25 cellular contexts compared by ENCODE assay signal in the genomic region with DNA sequence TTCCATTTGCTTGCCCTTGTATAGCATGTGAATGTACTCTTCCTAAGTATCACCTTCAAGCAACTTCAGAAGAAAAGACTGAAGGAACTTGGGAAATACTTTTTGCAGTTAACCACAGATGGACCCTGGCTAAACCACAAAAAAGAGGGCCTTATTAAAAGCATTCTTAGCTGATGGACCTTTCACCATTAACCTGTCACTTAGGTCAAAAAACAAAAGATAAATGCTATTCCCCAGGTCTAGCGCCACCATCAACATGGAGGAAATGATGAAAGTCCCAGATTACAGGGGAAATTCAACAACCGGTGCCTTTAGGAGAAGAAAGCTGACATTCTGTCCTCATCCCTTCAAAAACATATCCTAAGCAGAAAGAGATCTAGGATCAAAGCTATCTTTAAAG. TPM values are rescaled to one million over a fixed set of nuclear protein-coding genes. Genes with fewer than 3 reads are reported as not detected.
DNase-seq lines count a peak whose midpoint lies in the region; ATAC-seq, FAIRE-seq and TF ChIP-seq lines count a peak whose summit lies in the region.
"Had no signal": no experiment of that assay in that cellular context is flagged by ENCODE, and none has a peak within 500 bp of the region (broad histone marks: within the 10 kb centered on the region; RNA-seq: fewer than 3 reads in every experiment).

No MANE protein-coding gene starts in this region.

- H3K9me2 ChIP-seq in SK-N-SH = no peaks in the 10 kb centered on the region
- H3K9me2 ChIP-seq in OCI-LY1 (ENCODE audit: low read depth, low read length) = no peaks in the 10 kb centered on the region

- in situ Hi-C loops in GM12878 (cut with MboI) = no loop called here

- 87% methylated on average over 2 of the region's 2 CpGs for WGBS in SK-N-SH (ENCODE audit: low lambda C conversion rate)
- WGBS in GM12878 (ENCODE audit: insufficient coverage, insufficient replicate concordance, low lambda C conversion rate, missing lambda C conversion rate) = 77% methylated on average over 2 of the region's 2 CpGs
- 47 to 63% methylated on average over 2 of the region's 2 CpGs for WGBS in upper lobe of left lung, 2 donors

- BruUV-seq in GM12878 (replicated peaks; lab: Mats Ljungman, UMichigan) = no TSS peak

- H3K4me2 ChIP-seq in SK-N-SH (no peak overlapping the region), OCI-LY1 (ENCODE audit: low read length) (no peak overlapping the region), GM12878 (ENCODE audit: control insufficient read depth, insufficient read depth) (peak overlapping the region; percentile 5; the same call in 1 of the 2 replicates)

- H3K9me3 ChIP-seq in SK-N-SH (no peaks in the 10 kb centered on the region), OCI-LY1 (ENCODE audit: low read length) (no peaks in the 10 kb centered on the region), GM12878 (replicated peaks; ENCODE audit: control insufficient read depth, insufficient read depth, low read length) (no peaks in the 10 kb centered on the region; the same call in 2 of the 3 replicates), upper lobe of left lung (peaks cover 0 to 9% (median 6%) of the 10 kb centered on the region in 4 donors)
- H3K9me3 ChIP-seq: BE2C had no signal

- no peaks in the 10 kb centered on the region for H3K79me2 ChIP-seq in SK-N-SH (ENCODE audit: insufficient read depth)
- no peaks in the 10 kb centered on the region for H3K79me2 ChIP-seq in OCI-LY1 (ENCODE audit: insufficient read depth, low read length)
- H3K79me2 ChIP-seq in GM12878 (ENCODE audit: control insufficient read depth, insufficient read depth, low read length) = no peaks in the 10 kb centered on the region; the same call in 1 of the 2 replicates

- no peak for TF ChIP-seq CTCF in SK-N-SH (IDR thresholded peaks at IDR 0.05)
- TF ChIP-seq CTCF in OCI-LY1 (IDR thresholded peaks at IDR 0.05; ENCODE audit: low read length) = peak; percentile 25; the same call in 1 of the 2 replicates
- peak in 1 of 3 experiments; percentile 12; a peak in 1 of 6 replicates for TF ChIP-seq CTCF in GM12878 (IDR thresholded peaks at IDR 0.05 in 2 of 3, conservative IDR thresholded peaks at IDR 0.05 in 1 of 3; ENCODE audit: control insufficient read depth in 2 of 3, extremely low read depth in 1 of 3, insufficient read depth in 1 of 3, low read depth in 3 of 3, low read length in 3 of 3)
- no peak for TF ChIP-seq CTCF in upper lobe of left lung (IDR thresholded peaks at IDR 0.05)
- no peak for TF ChIP-seq CTCF in foreskin fibroblast (IDR thresholded peaks at IDR 0.05; ENCODE audit: low read depth, low read length)

- no peak for DNase-seq in SK-N-SH
- no peak for DNase-seq in GM12878 (ENCODE audit: low read depth, low spot score)
- DNase-seq in upper lobe of left lung = no peak
- DNase-seq in Kasumi-1 (lab: John Stamatoyannopoulos, UW) = no peak
- no peak for DNase-seq in foreskin fibroblast
- DNase-seq: ACHN, BE2C, Calu3, DMS153, DND-41, HCEC 1CT, NCI-H1105 treated with DMSO at 0.1 percent for 48 hours, NCI-H146, NCI-H1930, NCI-H446 treated with DMSO at 0.1 percent for 48 hours, NCI-H526, NCI-H82, T-cell had no signal

- intact Hi-C loops in GM12878 (cut with micrococcal nuclease; ENCODE audit: unreplicated experiment) = no loop called here

- TF ChIP-seq RAD21 in SK-N-SH (IDR thresholded peaks at IDR 0.05; ENCODE audit: low read length) = no peak
- 0 out of 2 replicates have a peak, but pooled peaks have one; percentile 10 for TF ChIP-seq RAD21 in GM12878 (IDR thresholded peaks at IDR 0.05; ENCODE audit: insufficient read depth, low read depth, low read length)

- FAIRE-seq in GM12878 (lab: Jason Lieb, UNC) = no peak
- FAIRE-seq: RCC 7860 had no signal

- POLR2A ChIA-PET in SK-N-SH (lab: Yijun Ruan, JAX) (no interaction called here), GM12878 (lab: Charles Lee) (no interaction called here)

- H3K27ac ChIP-seq in SK-N-SH (ENCODE audit: low read depth in 2 of 2, low read length in 1 of 2) = no peak overlapping the region
- H3K27ac ChIP-seq in OCI-LY1 (ENCODE audit: low read depth, low read length, poor library complexity, severe bottlenecking) = no peak overlapping the region
- no peak overlapping the region for H3K27ac ChIP-seq in GM12878 (ENCODE audit: control insufficient read depth, insufficient read depth)
- no peak overlapping the region for H3K27ac ChIP-seq in upper lobe of left lung
- H3K27ac ChIP-seq: 22Rv1, HL-60 had no signal

- RAD21 ChIA-PET in GM12878 (lab: Charles Lee; ENCODE audit: unreplicated experiment) = interaction anchor here (1.1 to 1.6 kb wide), 5 partner anchors 26 to 33 kb away, joined by 4 to 6 read pairs (median 4); no protein-coding TSS in a partner anchor

- H3K9ac ChIP-seq in SK-N-SH = no peak overlapping the region
- H3K9ac ChIP-seq in OCI-LY1 (ENCODE audit: low read length) = no peak overlapping the region
- no peak overlapping the region for H3K9ac ChIP-seq in GM12878 (ENCODE audit: control insufficient read depth, insufficient read depth, low read length)

- H3K4me1 ChIP-seq in SK-N-SH (ENCODE audit: control insufficient read depth in 1 of 2, insufficient read depth in 2 of 2, low read depth in 1 of 2, low read length in 1 of 2) (peaks cover 0 to 10% of the 10 kb centered on the region in 2 experiments; a peak in 1 of 4 replicates), OCI-LY1 (ENCODE audit: insufficient read depth, low read length, severe bottlenecking) (no peaks in the 10 kb centered on the region), GM12878 (ENCODE audit: control insufficient read depth, insufficient read depth, low read length) (peaks cover 5% of the 10 kb centered on the region; the same call in 1 of the 2 replicates), upper lobe of left lung (no peaks in the 10 kb centered on the region)
- H3K4me1 ChIP-seq: BE2C had no signal

- H3F3A ChIP-seq in SK-N-SH (replicated peaks; ENCODE audit: insufficient read depth) = peaks cover 12% of the 10 kb centered on the region
- no peaks in the 10 kb centered on the region for H3F3A ChIP-seq in OCI-LY1 (ENCODE audit: insufficient read depth, low read length)

- H3K27me3 ChIP-seq in SK-N-SH (ENCODE audit: insufficient read depth) = no peaks in the 10 kb centered on the region
- H3K27me3 ChIP-seq in OCI-LY1 (ENCODE audit: insufficient read depth, low read length) = no peaks in the 10 kb centered on the region
- H3K27me3 ChIP-seq in GM12878 (replicated peaks in 1 of 2; ENCODE audit: control insufficient read depth in 2 of 2, insufficient read depth in 2 of 2, low read length in 1 of 2) = no peaks in the 10 kb centered on the region
- H3K27me3 ChIP-seq in upper lobe of left lung = no peaks in the 10 kb centered on the region
- H3K27me3 ChIP-seq: BE2C had no signal

- H3K36me3 ChIP-seq in SK-N-SH (replicated peaks in 1 of 2; ENCODE audit: control insufficient read depth in 1 of 2, insufficient read depth in 2 of 2, low read length in 1 of 2) (no peaks in the 10 kb centered on the region), OCI-LY1 (ENCODE audit: insufficient read depth, low read length) (no peaks in the 10 kb centered on the region), GM12878 (ENCODE audit: control insufficient read depth in 2 of 2, insufficient read depth in 2 of 2, low read length in 1 of 2) (no peaks in the 10 kb centered on the region), upper lobe of left lung (no peaks in the 10 kb centered on the region)
- H3K36me3 ChIP-seq: BE2C had no signal

- TF ChIP-seq EP300 in SK-N-SH (IDR thresholded peaks at IDR 0.05; ENCODE audit: borderline replicate concordance in 1 of 2, low read depth in 1 of 2, low read length in 1 of 2) = no peak
- TF ChIP-seq EP300 in GM12878 (IDR thresholded peaks at IDR 0.05; ENCODE audit: borderline replicate concordance in 1 of 2, control insufficient read depth in 1 of 2, low read depth in 2 of 2, low read length in 2 of 2) = no peak
- TF ChIP-seq EP300 in upper lobe of left lung (IDR thresholded peaks at IDR 0.05) = no peak

- CTCF ChIA-PET in SK-N-SH (lab: Yijun Ruan, JAX) (interaction anchor here (1.2 to 6.5 kb wide), 5 partner anchors 226 to 386 kb away, joined by 3 to 61 read pairs (median 18); a partner anchor contains a TSS), GM12878 (lab: Yijun Ruan, JAX) (interaction anchor here (1.0 to 8.6 kb wide), 10 partner anchors 10 to 370 kb away, joined by 3 to 68 read pairs (median 52); a partner anchor contains a TSS)

- TF ChIP-seq POLR2A in GM12878 (IDR thresholded peaks at IDR 0.05; ENCODE audit: low read depth, low read length) (no peak), upper lobe of left lung (IDR thresholded peaks at IDR 0.05) (no peak)

- no peak overlapping the region for H3K4me3 ChIP-seq in SK-N-SH (ENCODE audit: low read depth in 2 of 2, low read length in 1 of 2)
- no peak overlapping the region for H3K4me3 ChIP-seq in OCI-LY1 (ENCODE audit: low read depth, low read length, poor library complexity, severe bottlenecking)
- H3K4me3 ChIP-seq in GM12878 = no peak overlapping the region
- H3K4me3 ChIP-seq in upper lobe of left lung = no peak overlapping the region
- no peak overlapping the region for H3K4me3 ChIP-seq in foreskin fibroblast (ENCODE audit: low read depth in 1 of 2, low read length in 2 of 2)

- SMC1A ChIA-PET in GM12878 (lab: Charles Lee; ENCODE audit: uncharacterized antibody, unreplicated experiment) = interaction anchor here (1.1 to 6.9 kb wide), 7 partner anchors 12 to 337 kb away, joined by 3 to 46 read pairs (median 20); no protein-coding TSS in a partner anchor

- no peak overlapping the region for H2AFZ ChIP-seq in SK-N-SH (ENCODE audit: low read depth)
- no peak overlapping the region for H2AFZ ChIP-seq in OCI-LY1 (ENCODE audit: low read length)
- H2AFZ ChIP-seq in GM12878 (ENCODE audit: control insufficient read depth, low read depth, low read length) = peak overlapping the region; percentile 59

- H4K20me1 ChIP-seq in SK-N-SH (ENCODE audit: insufficient read depth) (no peaks in the 10 kb centered on the region), OCI-LY1 (ENCODE audit: insufficient read depth, low read length) (no peaks in the 10 kb centered on the region), GM12878 (ENCODE audit: control insufficient read depth, insufficient read depth) (no peaks in the 10 kb centered on the region)

- ATAC-seq in SK-N-SH treated with all-trans-retinoic acid at 6 μM for 48 hours = no peak
- ATAC-seq in GM12878 = no peak
- no peak for ATAC-seq in GM19035 (IDR thresholded peaks at IDR 0.05; ENCODE audit: unreplicated experiment)
- no peak for ATAC-seq in upper lobe of left lung (ENCODE audit: low FRiP score in 2 of 2)
- ATAC-seq: T-cell had no signal

RNA-seq across cellular contexts. Expression of a gene that starts 29.5 kb away (rescaled TPM):
- polyA plus RNA-seq in SK-N-SH (2012; rRNA removed) = 12.3 and 16.6 TPM in 2 replicates
- 13.4 and 16.3 TPM in 2 replicates for polyA plus RNA-seq in SK-N-SH (2012; cell fraction: cytosol; rRNA removed)
- 21.3 and 32.6 TPM in 2 replicates for polyA plus RNA-seq in SK-N-SH (2012; cell fraction: nucleus; rRNA removed)
- 33.3 and 33.6 TPM in 2 replicates for total RNA-seq in GM12878 (2013; cell fraction: nucleolus; rRNA removed)
- 13.2 and 17.7 TPM in 2 replicates for total RNA-seq in GM12878 (2014; rRNA removed)
- 20.5 and 21.9 TPM in 2 replicates for total RNA-seq in GM12878 (2014; rRNA removed; fragmentation: Illumina TruSeq; extraction: Trizol)
- 18.3 and 20.0 TPM in 2 replicates for total RNA-seq in GM12878 (2021)
- polyA plus RNA-seq in GM12878 (2011; ENCODE audit: low read depth) = 5.3 TPM
- 16.3 and 25.0 TPM in 2 replicates for polyA plus RNA-seq in GM12878 (2011; rRNA removed)
- polyA plus RNA-seq in GM12878 (2011; cell fraction: cytosol; rRNA removed) = 9.2 and 9.4 TPM in 2 replicates
- 22.5 and 31.0 TPM in 2 replicates for polyA plus RNA-seq in GM12878 (2011; cell fraction: nucleus; rRNA removed)
- polyA plus RNA-seq in GM12878 (2012) = 6.0 and 6.4 TPM in 2 replicates
- polyA plus RNA-seq in GM12878 (2014; fragmentation: Illumina TruSeq; extraction: Trizol) = 27.3 and 36.2 TPM in 2 replicates
- 1 to 10 TPM; 5.2 to 8.3 TPM for polyA plus RNA-seq in GM12878 (2014; fragmentation: Nextera tagmentation; extraction: Ambion mirVana)
- polyA plus RNA-seq in GM12878 (2014; rRNA removed) = 16.6 and 17.9 TPM in 2 replicates
- 10 to 100 TPM; 23.3 to 24.3 TPM for polyA plus RNA-seq in GM12878 (2016; fragmentation: Nextera tagmentation; extraction: Ambion mirVana)
- 7.7 and 8.0 TPM in 2 replicates for polyA minus RNA-seq in GM12878 (2011; rRNA and poly(A)+ RNA removed)
- 4.0 and 9.1 TPM in 2 replicates for polyA minus RNA-seq in GM12878 (2011; cell fraction: cytosol; rRNA and poly(A)+ RNA removed)
- 12.3 and 32.7 TPM in 2 replicates for polyA minus RNA-seq in GM12878 (2011; cell fraction: nucleus; rRNA and poly(A)+ RNA removed)
- total RNA-seq in upper lobe of left lung = 10 to 100 TPM; 10.3 to 77.0 (median 15.6) TPM
- polyA plus RNA-seq: CD14-positive monocyte had no signal
